Comparison of ENCODE assay signal across 17 cellular contexts in genomic region chr11:104060820-104061219, GRCh38. TPM values are rescaled to one million over a fixed set of nuclear protein-coding genes. Genes with fewer than 3 reads are reported as not detected.
A peak's percentile ranks its signal among the peaks of the same experiment; 100 is the strongest.
DNase-seq lines count a peak whose midpoint lies in the region; ATAC-seq and TF ChIP-seq lines count a peak whose summit lies in the region.
"Had no signal": no experiment of that assay in that cellular context is flagged by ENCODE, and none has a peak within 500 bp of the region (broad histone marks: within the 10 kb centered on the region; RNA-seq: fewer than 3 reads in every experiment).

No MANE protein-coding gene starts in this region.

- H3K9me3 ChIP-seq in vagina (no peaks in the 10 kb centered on the region), gastrocnemius medialis (no peaks in the 10 kb centered on the region), tibial artery (no peaks in the 10 kb centered on the region)
- H3K9me3 ChIP-seq: left lung, right atrium auricular region, transverse colon had no signal

- no peak overlapping the region for H3K27ac ChIP-seq in vagina
- no peak overlapping the region for H3K27ac ChIP-seq in gastrocnemius medialis
- H3K27ac ChIP-seq in tibial artery, result no peak overlapping the region
- H3K27ac ChIP-seq: left lung, right atrium auricular region had no signal

- TF ChIP-seq CTCF in vagina (IDR thresholded peaks at IDR 0.05) (no peak), gastrocnemius medialis (IDR thresholded peaks at IDR 0.05 in 4 of 5, conservative IDR thresholded peaks at IDR 0.05 in 1 of 5) (no peak), tibial artery (IDR thresholded peaks at IDR 0.05) (no peak)

- DNase-seq in NOMO-1 (lab: John Stamatoyannopoulos, UW; ENCODE audit: unreplicated experiment in 2 of 2) (peak; percentile 48 to 75), vagina (ENCODE audit: extremely low spot score in 2 of 2) (no peak), gastrocnemius medialis (no peak), COLO829 (ENCODE audit: low spot score) (no peak), tibial artery (no peak)
- DNase-seq: activated gamma-delta T cell treated with Interleukin-2 at 50 U/mL for 16 hours; HCEC 1CT; left lung; naive thymus-derived CD8-positive, alpha-beta T cell; NCI-H1694 treated with DMSO at 0.1 percent for 48 hours; Right ventricle myocardium superior; T1000; transverse colon had no signal

- peak; percentile 88 for ATAC-seq in GM18520 (IDR thresholded peaks at IDR 0.05; ENCODE audit: unreplicated experiment)
- peak; percentile 85 for ATAC-seq in GM21390 (IDR thresholded peaks at IDR 0.05; ENCODE audit: unreplicated experiment)
- peak; percentile 66 for ATAC-seq in HG03039 (IDR thresholded peaks at IDR 0.05; ENCODE audit: unreplicated experiment)
- ATAC-seq in gastrocnemius medialis, result no peak
- ATAC-seq: left lung had no signal

- H3K36me3 ChIP-seq in vagina, result no peaks in the 10 kb centered on the region
- no peaks in the 10 kb centered on the region for H3K36me3 ChIP-seq in gastrocnemius medialis
- H3K36me3 ChIP-seq in tibial artery, result no peaks in the 10 kb centered on the region
- H3K36me3 ChIP-seq: left lung, right atrium auricular region, transverse colon had no signal

- intact Hi-C loops in vagina (cut with DNase I), result no loop called here
- intact Hi-C loops in gastrocnemius medialis (cut with DNase I; ENCODE audit: low total_unique reads), result no loop called here
- intact Hi-C loops in tibial artery (cut with DNase I; ENCODE audit: low total_unique reads), result no loop called here

- H3K27me3 ChIP-seq in vagina, result no peaks in the 10 kb centered on the region
- no peaks in the 10 kb centered on the region for H3K27me3 ChIP-seq in gastrocnemius medialis
- no peaks in the 10 kb centered on the region for H3K27me3 ChIP-seq in tibial artery
- H3K27me3 ChIP-seq: left lung, right atrium auricular region, transverse colon had no signal

- H3K4me3 ChIP-seq in vagina, result no peak overlapping the region
- no peak overlapping the region for H3K4me3 ChIP-seq in gastrocnemius medialis
- H3K4me3 ChIP-seq in tibial artery, result no peak overlapping the region
- H3K4me3 ChIP-seq: left lung, right atrium auricular region, transverse colon had no signal

- TF ChIP-seq POLR2A in vagina (IDR thresholded peaks at IDR 0.05), result no peak
- TF ChIP-seq POLR2A in gastrocnemius medialis (IDR thresholded peaks at IDR 0.05), result no peak

- H3K4me1 ChIP-seq in vagina (peaks cover 11% of the 10 kb centered on the region), gastrocnemius medialis (no peaks in the 10 kb centered on the region), tibial artery (no peaks in the 10 kb centered on the region)
- H3K4me1 ChIP-seq: right atrium auricular region, transverse colon had no signal

- in situ Hi-C loops in gastrocnemius medialis (cut with MboI; ENCODE audit: low sequenced_read_pairs in 4 of 4), result no loop called here

RNA-seq across cellular contexts. Expression of gene DDI1, which starts 24.4 kb away (rescaled TPM):
- total RNA-seq in vagina (not detected), gastrocnemius medialis (not detected)
- total RNA-seq: left lung; naive thymus-derived CD8-positive, alpha-beta T cell; right atrium auricular region; Right ventricle myocardium superior; transverse colon had no signal

Comparison
In these comparisons a context has a peak if more than half of its experiments do, and no peak if none do; other contexts are left out.
1. ATAC-seq: peak in GM18520 (single experiment), GM21390 (single experiment) and HG03039 (single experiment); none in gastrocnemius medialis (0 of 2).
2. DNase-seq: peak in NOMO-1 (2 of 2); none in vagina (0 of 2), gastrocnemius medialis (0 of 2), COLO829 (single experiment) and tibial artery (0 of 2).